Comparison of ENCODE assay signal across 6 cellular contexts in the genomic region with DNA sequence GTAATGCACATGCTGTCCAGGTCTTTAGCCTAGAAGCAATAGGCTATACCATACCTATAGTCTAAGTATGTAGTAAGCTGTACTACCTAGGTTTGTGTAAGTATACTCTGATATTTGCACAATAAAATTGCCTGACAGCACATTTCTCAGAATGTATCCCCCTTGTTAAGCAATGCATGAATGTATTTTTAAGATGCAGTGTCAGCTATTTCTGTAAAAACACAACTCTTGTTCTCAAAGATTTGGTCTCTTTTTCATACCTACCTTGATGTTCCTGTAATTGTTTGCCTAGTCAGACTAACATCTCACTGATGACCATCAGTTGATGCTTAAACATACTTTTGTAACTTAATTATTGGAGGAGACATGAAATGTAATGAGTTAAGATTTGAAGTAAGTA.
"Had no signal": no experiment of that assay in that cellular context is flagged by ENCODE, and none has a peak within 500 bp of the region (broad histone marks: within the 10 kb centered on the region; RNA-seq: fewer than 3 reads in every experiment).

No MANE protein-coding gene starts in this region.

- H3K27ac ChIP-seq: HL-60, KMS-11 had no signal

- FAIRE-seq: K562 had no signal

- ATAC-seq: K562 had no signal

- H3K4me3 ChIP-seq: K562 had no signal

- H3K4me2 ChIP-seq: KMS-11 had no signal

- DNase-seq: Karpas-422, Kasumi-1, KG1 had no signal

- H3K9ac ChIP-seq: KMS-11 had no signal
